Comparison of ENCODE assay signal across 8 cellular contexts in the genomic region with DNA sequence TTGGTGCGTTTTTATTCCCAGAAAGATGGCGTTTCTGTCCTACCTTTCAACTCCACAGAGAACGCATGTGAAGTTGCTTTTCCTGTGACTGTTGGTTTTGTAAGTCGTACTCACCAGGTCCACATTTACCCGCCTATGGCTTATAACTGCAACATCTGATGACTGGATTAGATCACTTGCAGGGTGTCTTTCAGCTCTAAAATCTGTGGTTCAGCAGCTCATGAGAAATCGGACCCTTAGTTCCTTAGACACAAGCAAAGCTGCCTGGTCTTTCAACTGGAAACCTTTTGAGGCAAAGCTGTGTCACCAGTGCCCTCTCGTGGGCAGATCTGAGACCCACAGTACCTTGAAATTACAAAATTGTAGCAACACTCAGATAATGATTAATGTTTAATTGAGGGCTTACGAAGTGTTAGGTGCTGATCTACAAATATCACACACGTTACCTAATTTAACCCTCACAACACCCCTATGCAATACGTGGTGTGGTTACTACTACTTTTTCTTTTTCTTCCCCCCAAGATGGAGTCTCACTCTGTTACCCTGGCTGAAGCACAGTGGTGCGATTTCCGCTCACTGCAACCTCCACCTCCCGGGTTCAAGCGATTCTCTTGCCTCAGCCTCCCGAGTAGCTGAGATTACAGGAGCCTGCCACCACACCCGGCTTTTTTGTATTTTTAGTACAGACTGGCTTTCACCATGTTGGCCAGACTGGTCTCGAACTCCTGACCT.
DNase-seq lines count a peak whose midpoint lies in the region; ATAC-seq and TF ChIP-seq lines count a peak whose summit lies in the region.

No MANE protein-coding gene starts in this region.

- DNase-seq in BE2C (peak; percentile 55), NCI-H69 (lab: John Stamatoyannopoulos, UW) (peak; percentile 28), dermis blood vessel endothelial cell (peak; percentile 78), memory B cell (ENCODE audit: low spot score in 2 of 2) (peak; percentile 54 to 57)
- DNase-seq in activated CD4-positive, alpha-beta T cell treated with anti-CD3 and anti-CD28 coated beads, Interleukin-2, amount 50 U/mL, for 24 hours (ENCODE audit: low read depth in 1 of 2, low spot score in 1 of 2): peak; percentile 50 to 66
- DNase-seq in stimulated activated CD8-positive, alpha-beta memory T cell treated with anti-CD3 and anti-CD28 coated beads, Interleukin-4, amount 100 ng/mL, for 1 hour (ENCODE audit: low read depth in 2 of 2, low spot score in 1 of 2): peak; percentile 45 to 46

- peaks cover 3% of the 10 kb centered on the region for H3K27me3 Mint-ChIP-seq in memory B cell

- H3K36me3 ChIP-seq in BE2C: no peaks in the 10 kb centered on the region

- H3K27ac Mint-ChIP-seq in memory B cell: no peak overlapping the region

- H3K27me3 ChIP-seq in BE2C: no peaks in the 10 kb centered on the region

- H3K4me1 ChIP-seq in BE2C: no peaks in the 10 kb centered on the region

- no peak overlapping the region for H3K4me3 Mint-ChIP-seq in memory B cell

- peak; percentile 90 for TF ChIP-seq CTCF in BE2C (IDR thresholded peaks at IDR 0.05; ENCODE audit: low read depth, low read length)

- H3K9me3 ChIP-seq in BE2C: no peaks in the 10 kb centered on the region

- peak; percentile 53 for ATAC-seq in GM21526 (IDR thresholded peaks at IDR 0.05; ENCODE audit: low FRiP score, unreplicated experiment)
- peak; percentile 82 for ATAC-seq in memory B cell (ENCODE audit: low read depth)
- ATAC-seq in GM19463 (IDR thresholded peaks at IDR 0.05; ENCODE audit: unreplicated experiment): no peak

- no peaks in the 10 kb centered on the region for H3K9me3 Mint-ChIP-seq in memory B cell

- no peaks in the 10 kb centered on the region for H3K36me3 Mint-ChIP-seq in memory B cell

- H3K4me1 Mint-ChIP-seq in memory B cell: peaks cover 11% of the 10 kb centered on the region

- H3K4me3 ChIP-seq in BE2C (ENCODE audit: low read depth, low read length): no peak overlapping the region

Comparison
In these comparisons a context has a peak if more than half of its experiments do, and no peak if none do; other contexts are left out.
1. DNase-seq: peak in every context shown above with its lines; median percentile 78 in dermis blood vessel endothelial cell; 58 in activated CD4-positive, alpha-beta T cell treated with anti-CD3 and anti-CD28 coated beads, Interleukin-2, amount 50 U/mL, for 24 hours; 56 in memory B cell; 55 in BE2C; 46 in stimulated activated CD8-positive, alpha-beta memory T cell treated with anti-CD3 and anti-CD28 coated beads, Interleukin-4, amount 100 ng/mL, for 1 hour; 28 in NCI-H69.